ENCODE assay signal across 9 cellular contexts in the genomic region with DNA sequence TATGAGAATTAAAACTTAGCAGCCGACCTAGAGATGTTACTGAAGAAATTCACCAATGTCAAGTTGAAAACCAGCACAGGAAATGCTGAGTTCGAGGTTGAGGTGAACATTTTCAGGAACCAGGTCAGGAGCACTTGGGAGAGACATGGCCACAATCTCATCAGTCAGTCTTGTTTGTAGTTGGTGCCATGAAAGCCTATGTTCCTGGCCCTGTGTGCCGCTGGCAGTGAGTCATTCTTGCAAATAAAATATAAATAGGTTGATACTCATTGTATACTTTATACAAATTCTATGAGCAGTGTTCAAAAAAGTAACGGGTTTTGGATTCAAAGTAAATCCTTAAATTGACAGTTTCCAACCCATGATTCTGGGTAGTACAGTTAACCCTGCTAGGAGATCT. TPM values are rescaled to one million over a fixed set of nuclear protein-coding genes. Genes with fewer than 3 reads are reported as not detected.
DNase-seq lines count a peak whose midpoint lies in the region; ATAC-seq and TF ChIP-seq lines count a peak whose summit lies in the region.
"Had no signal": no experiment of that assay in that cellular context is flagged by ENCODE, and none has a peak within 500 bp of the region (broad histone marks: within the 10 kb centered on the region; RNA-seq: fewer than 3 reads in every experiment).

No MANE protein-coding gene starts in this region.

- H3K9me3 ChIP-seq in BLaER1, result no peaks in the 10 kb centered on the region

- H4K20me1 ChIP-seq in BLaER1, result no peaks in the 10 kb centered on the region

- H3K36me3 ChIP-seq in BLaER1, result no peaks in the 10 kb centered on the region

- H3K27ac ChIP-seq in BLaER1, result no peak overlapping the region

- peaks cover 11% of the 10 kb centered on the region for H3K9me3 Mint-ChIP-seq in HFFc6
- H3K9me3 Mint-ChIP-seq in mesothelial cell of epicardium, result peaks cover 10% of the 10 kb centered on the region

- H3K4me1 ChIP-seq in BLaER1, result peaks cover 63% of the 10 kb centered on the region

- no peaks in the 10 kb centered on the region for H3K27me3 ChIP-seq in BLaER1

- peaks cover 6% of the 10 kb centered on the region for H3K27me3 Mint-ChIP-seq in HFFc6 (ENCODE audit: insufficient read depth)
- H3K27me3 Mint-ChIP-seq in mesothelial cell of epicardium (ENCODE audit: low read depth), result no peaks in the 10 kb centered on the region

- H3K9ac ChIP-seq in BLaER1, result peak overlapping the region; percentile 49; the same call in 1 of the 2 replicates

- DNase-seq in HFFc6, result peak; percentile 65
- no peak for DNase-seq in astrocyte of the cerebellum (ENCODE audit: low read depth)
- no peak for DNase-seq in mesothelial cell of epicardium (ENCODE audit: low spot score in 2 of 2, unreplicated experiment in 2 of 2)
- no peak for DNase-seq in NCI-H748 treated with DMSO at 0.1 percent for 48 hours (lab: John Stamatoyannopoulos, UW)
- no peak for DNase-seq in NCI-H446 (lab: John Stamatoyannopoulos, UW)
- DNase-seq: stimulated activated CD8-positive, alpha-beta memory T cell treated with anti-CD3 and anti-CD28 coated beads, Interleukin-4, amount 100 ng/mL, for 48 hours had no signal

- peaks cover 14% of the 10 kb centered on the region for H3K36me3 Mint-ChIP-seq in HFFc6 (ENCODE audit: low read depth)
- H3K36me3 Mint-ChIP-seq in mesothelial cell of epicardium, result no peaks in the 10 kb centered on the region

- peak overlapping the region; percentile 90 for H3K4me2 ChIP-seq in BLaER1

- H3K4me1 Mint-ChIP-seq in HFFc6 (ENCODE audit: low read depth) (peaks cover 58% of the 10 kb centered on the region), mesothelial cell of epicardium (peaks cover 30% of the 10 kb centered on the region)

- H3K27ac Mint-ChIP-seq in HFFc6 (peak overlapping the region; percentile 76), mesothelial cell of epicardium (peak overlapping the region; percentile 94)

- peak overlapping the region; percentile 80 for H3K4me3 ChIP-seq in BLaER1
- peak overlapping the region; percentile 78 for H3K4me3 ChIP-seq in astrocyte of the cerebellum (ENCODE audit: low read depth, low read length)

- in situ Hi-C loops in astrocyte of the cerebellum (cut with HindIII; ENCODE audit: low sequenced_read_pairs), result loop anchor here (25.0 kb wide), 1 partner anchor 228 kb away; no protein-coding TSS in a partner anchor

- ATAC-seq in esophagus mucosa (no peak), HG03565 (IDR thresholded peaks at IDR 0.05; ENCODE audit: unreplicated experiment) (no peak)

- TF ChIP-seq CTCF in HFFc6 (IDR thresholded peaks at IDR 0.05), result no peak
- TF ChIP-seq CTCF in astrocyte of the cerebellum (IDR thresholded peaks at IDR 0.05; ENCODE audit: low read depth, low read length, missing control alignments), result no peak
- TF ChIP-seq CTCF in mesothelial cell of epicardium (IDR thresholded peaks at IDR 0.05; ENCODE audit: unreplicated experiment), result no peak

- H3K4me3 Mint-ChIP-seq in HFFc6 (peak overlapping the region; percentile 89), mesothelial cell of epicardium (peak overlapping the region; percentile 93)

RNA-seq across cellular contexts. Expression of a gene that starts 1.5 kb away (rescaled TPM):
- total RNA-seq in HFFc6 (2021; fragmentation: NEBNext Ultra II Directional; extraction: Animal tissue kit (Norgen Biotek cat#: 25700)), result 1 to 10 TPM; 1.2 to 2.0 (median 1.3) TPM
- 0.50 to 0.89 TPM (median 0.74 TPM) in 3 replicates for total RNA-seq in mesothelial cell of epicardium
- 0.28 TPM for total RNA-seq in esophagus mucosa
